1 cellular context compared by ENCODE assay signal in genomic region chr3:194080473-194080872, GRCh38.
TF ChIP-seq lines count a peak whose summit lies in the region.

No MANE protein-coding gene starts in this region.

TF ChIP-seq in K562, 482 proteins besides CTCF, POLR2A, EP300 and RAD21:
- TF ChIP-seq SRF (CRISPR knock-in tag; IDR thresholded peaks at IDR 0.05) (no peak), CREB5 (CRISPR knock-in tag; IDR thresholded peaks at IDR 0.05) (no peak), TAL1 (IDR thresholded peaks at IDR 0.05) (no peak), RBM34 (IDR thresholded peaks at IDR 0.05; ENCODE audit: borderline replicate concordance, insufficient read depth, low read length) (no peak), NCOA6 (IDR thresholded peaks at IDR 0.05) (no peak), NUFIP1 (IDR thresholded peaks at IDR 0.05; ENCODE audit: partially characterized antibody) (no peak), CGGBP1 (CRISPR knock-in tag; IDR thresholded peaks at IDR 0.05) (no peak), SMARCA5 (IDR thresholded peaks at IDR 0.05) (no peak), MCM7 (IDR thresholded peaks at IDR 0.05) (no peak), ETV6 (IDR thresholded peaks at IDR 0.05; ENCODE audit: borderline replicate concordance in 1 of 2, low read depth in 2 of 2, low read length in 1 of 2) (no peak), ETV6 (CRISPR knock-in tag; IDR thresholded peaks at IDR 0.05; ENCODE audit: borderline replicate concordance) (no peak), E2F8 (IDR thresholded peaks at IDR 0.05; ENCODE audit: low read depth, partially characterized antibody) (no peak), ZNF449 (CRISPR knock-in tag; IDR thresholded peaks at IDR 0.05) (no peak), POLR3G (IDR thresholded peaks at IDR 0.05; ENCODE audit: extremely low read depth, insufficient read length, insufficient replicate concordance) (no peak), KLF6 (CRISPR knock-in tag; IDR thresholded peaks at IDR 0.05; ENCODE audit: borderline replicate concordance) (no peak), MCM5 (IDR thresholded peaks at IDR 0.05; ENCODE audit: low read depth) (no peak), TFAP4 (CRISPR knock-in tag; IDR thresholded peaks at IDR 0.05; ENCODE audit: borderline replicate concordance) (no peak), KLF10 (CRISPR knock-in tag; IDR thresholded peaks at IDR 0.05) (no peak)
